ENCODE assay signal across 12 cellular contexts in the genomic region with DNA sequence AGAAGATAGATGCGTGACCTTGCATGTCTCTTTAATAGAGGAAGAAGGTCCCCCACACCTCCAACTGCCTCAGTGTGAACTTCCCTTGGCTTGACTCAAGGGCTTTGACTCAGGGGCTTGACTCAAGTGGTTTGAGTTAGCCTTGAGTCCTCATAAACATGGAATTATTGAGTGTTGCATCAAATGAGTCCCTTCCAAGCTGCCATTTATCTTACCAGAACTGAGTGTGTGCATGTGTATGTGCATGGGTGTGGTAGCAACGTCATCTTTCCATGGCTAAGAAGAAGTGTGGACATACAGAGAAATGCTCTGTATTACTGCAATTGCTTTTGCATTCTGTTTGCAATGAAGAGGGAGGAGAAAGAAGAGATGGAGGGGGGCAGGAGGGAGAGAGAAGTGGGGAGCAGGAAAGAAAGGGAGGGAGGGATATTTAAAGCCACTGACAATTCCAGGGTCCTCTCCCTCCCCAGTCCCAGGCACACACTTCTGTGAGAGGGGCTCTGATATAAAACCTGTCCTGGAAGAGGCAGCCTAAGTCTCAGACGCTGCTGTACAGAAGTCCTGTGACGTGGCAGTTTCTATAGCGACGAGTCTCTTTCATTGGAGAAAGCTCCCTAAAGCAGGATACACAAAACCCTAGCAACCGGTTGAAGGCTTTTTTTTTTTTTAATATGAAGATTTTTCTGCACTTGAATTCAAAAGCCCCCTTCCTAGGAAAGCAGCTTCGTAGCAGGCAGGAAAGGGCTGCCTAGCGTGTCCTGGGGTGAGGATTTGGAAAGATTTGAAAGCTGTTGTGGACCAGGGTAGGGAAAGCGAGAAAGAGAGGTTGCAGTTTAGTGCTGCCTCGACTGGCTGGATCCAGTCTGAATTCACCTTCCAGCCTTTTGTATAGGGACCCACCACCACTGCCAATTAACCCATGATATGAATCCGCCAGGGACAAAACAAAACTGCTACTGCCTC.
A peak's percentile ranks its signal among the peaks of the same experiment; 100 is the strongest.
DNase-seq lines count a peak whose midpoint lies in the region; ATAC-seq and TF ChIP-seq lines count a peak whose summit lies in the region.
"Had no signal": no experiment of that assay in that cellular context is flagged by ENCODE, and none has a peak within 500 bp of the region (broad histone marks: within the 10 kb centered on the region; RNA-seq: fewer than 3 reads in every experiment).

No MANE protein-coding gene starts in this region.

- peak overlapping the region; percentile 99 for H3K27ac Mint-ChIP-seq in neural progenitor cell
- H3K27ac Mint-ChIP-seq in activated CD4-positive, alpha-beta memory T cell treated with anti-CD3 and anti-CD28 coated beads for 36 hours, result no peak overlapping the region
- H3K27ac Mint-ChIP-seq: CD4-positive, alpha-beta memory T cell; T-cell had no signal

- H4K20me1 ChIP-seq in neural progenitor cell (ENCODE audit: low read depth), result no peaks in the 10 kb centered on the region

- H3K9me3 Mint-ChIP-seq in neural progenitor cell, result peaks cover 12% of the 10 kb centered on the region
- H3K9me3 Mint-ChIP-seq in activated CD4-positive, alpha-beta memory T cell treated with anti-CD3 and anti-CD28 coated beads for 36 hours, result no peaks in the 10 kb centered on the region
- H3K9me3 Mint-ChIP-seq: CD4-positive, alpha-beta memory T cell; T-cell had no signal

- intact Hi-C loops in activated CD4-positive, alpha-beta memory T cell treated with anti-CD3 and anti-CD28 coated beads for 36 hours (cut with micrococcal nuclease), result no loop called here

- peaks cover 13% of the 10 kb centered on the region for H3K27me3 Mint-ChIP-seq in neural progenitor cell (ENCODE audit: insufficient read depth, low read depth)
- peaks cover 14% of the 10 kb centered on the region for H3K27me3 Mint-ChIP-seq in activated CD4-positive, alpha-beta memory T cell treated with anti-CD3 and anti-CD28 coated beads for 36 hours

- H3K4me3 Mint-ChIP-seq in neural progenitor cell, result peak overlapping the region; percentile 42
- no peak overlapping the region for H3K4me3 Mint-ChIP-seq in activated CD4-positive, alpha-beta memory T cell treated with anti-CD3 and anti-CD28 coated beads for 36 hours
- H3K4me3 Mint-ChIP-seq: CD4-positive, alpha-beta memory T cell; T-cell had no signal

- H3K9ac ChIP-seq in neural progenitor cell, result no peak overlapping the region
- H3K9ac ChIP-seq: parathyroid adenoma had no signal

- H3K27ac ChIP-seq in cingulate gyrus (ENCODE audit: low read depth, low read length), result peak overlapping the region; percentile 78
- H3K27ac ChIP-seq in neural progenitor cell, result peak overlapping the region; percentile 72
- H3K27ac ChIP-seq: colonic mucosa, parathyroid adenoma had no signal

- H3K4me1 ChIP-seq in HAP-1 (peaks cover 19% of the 10 kb centered on the region), neural progenitor cell (peaks cover 23% of the 10 kb centered on the region)
- H3K4me1 ChIP-seq: colonic mucosa, parathyroid adenoma had no signal

- H3K36me3 ChIP-seq in HAP-1 (replicated peaks), result no peaks in the 10 kb centered on the region
- H3K36me3 ChIP-seq in neural progenitor cell, result no peaks in the 10 kb centered on the region
- H3K36me3 ChIP-seq: colonic mucosa had no signal

- DNase-seq in HAP-1 (ENCODE audit: low spot score in 2 of 2) (peak; percentile 42 to 76), NCI-H2227 treated with DMSO at 0.1 percent for 48 hours (lab: John Stamatoyannopoulos, UW) (peak; percentile 60), neural progenitor cell (ENCODE audit: low spot score) (peak; percentile 86), SKM-1 (lab: John Stamatoyannopoulos, UW; ENCODE audit: unreplicated experiment) (no peak)
- DNase-seq in activated CD4-positive, alpha-beta memory T cell treated with anti-CD3 and anti-CD28 coated beads for 36 hours, result no peak
- DNase-seq: CD4-positive, alpha-beta memory T cell; T-cell had no signal

- ATAC-seq in GM19463 (IDR thresholded peaks at IDR 0.05; ENCODE audit: unreplicated experiment) (no peak), GM18517 (IDR thresholded peaks at IDR 0.05; ENCODE audit: unreplicated experiment) (no peak)
- ATAC-seq: T-cell had no signal

- TF ChIP-seq CTCF in neural progenitor cell (IDR thresholded peaks at IDR 0.05), result no peak

- CTCF ChIA-PET in activated CD4-positive, alpha-beta memory T cell treated with anti-CD3 and anti-CD28 coated beads for 36 hours (lab: Charles Lee), result interaction anchor here (1.0 kb wide), 1 partner anchor 231 kb away, joined by 3 read pairs; no protein-coding TSS in a partner anchor

- H3K4me3 ChIP-seq in HAP-1 (no peak overlapping the region), neural progenitor cell (no peak overlapping the region)
- H3K4me3 ChIP-seq: colonic mucosa had no signal

- H3K36me3 Mint-ChIP-seq in neural progenitor cell, result peaks cover 2% of the 10 kb centered on the region
- no peaks in the 10 kb centered on the region for H3K36me3 Mint-ChIP-seq in activated CD4-positive, alpha-beta memory T cell treated with anti-CD3 and anti-CD28 coated beads for 36 hours
- H3K36me3 Mint-ChIP-seq: CD4-positive, alpha-beta memory T cell; T-cell had no signal

- in situ Hi-C loops in HAP-1 (cut with MboI; ENCODE audit: low sequenced_read_pairs), result loop anchor here (25.0 kb wide), 1 partner anchor 227 kb away; no protein-coding TSS in a partner anchor

- peak overlapping the region; percentile 65 for H3K4me2 ChIP-seq in neural progenitor cell

- no peaks in the 10 kb centered on the region for H3K27me3 ChIP-seq in HAP-1 (ENCODE audit: low read depth)
- no peaks in the 10 kb centered on the region for H3K27me3 ChIP-seq in neural progenitor cell
- H3K27me3 ChIP-seq: colonic mucosa had no signal

- H3K9me3 ChIP-seq in HAP-1, result no peaks in the 10 kb centered on the region; the same call in 1 of the 2 replicates
- H3K9me3 ChIP-seq in neural progenitor cell (ENCODE audit: low read depth), result no peaks in the 10 kb centered on the region
- H3K9me3 ChIP-seq: colonic mucosa had no signal

- no peaks in the 10 kb centered on the region for H3K79me2 ChIP-seq in neural progenitor cell (ENCODE audit: low read depth)
- H3K79me2 ChIP-seq: parathyroid adenoma had no signal

- H3F3A ChIP-seq in neural progenitor cell (ENCODE audit: low read depth), result peaks cover 5% of the 10 kb centered on the region

- peaks cover 52% of the 10 kb centered on the region for H3K4me1 Mint-ChIP-seq in neural progenitor cell
- H3K4me1 Mint-ChIP-seq in activated CD4-positive, alpha-beta memory T cell treated with anti-CD3 and anti-CD28 coated beads for 36 hours (ENCODE audit: low read depth), result peaks cover 6% of the 10 kb centered on the region

- H2AFZ ChIP-seq in neural progenitor cell (replicated peaks), result peak overlapping the region; percentile 87
- H2AFZ ChIP-seq: parathyroid adenoma had no signal

- POLR2A ChIA-PET in activated CD4-positive, alpha-beta memory T cell treated with anti-CD3 and anti-CD28 coated beads for 36 hours (lab: Charles Lee), result no interaction called here

Comparison
In these comparisons a context has a peak if more than half of its experiments do, and no peak if none do; other contexts are left out.
1. DNase-seq: peak in HAP-1 (2 of 2), NCI-H2227 treated with DMSO at 0.1 percent for 48 hours (single experiment) and neural progenitor cell (single experiment); none in activated CD4-positive, alpha-beta memory T cell treated with anti-CD3 and anti-CD28 coated beads for 36 hours (single experiment) and SKM-1 (single experiment).